ENCODE assay signal across 14 cellular contexts in genomic region chr15:90478981-90479481, GRCh38. TPM values are rescaled to one million over a fixed set of nuclear protein-coding genes. Genes with fewer than 3 reads are reported as not detected.
DNase-seq lines count a peak whose midpoint lies in the region; ATAC-seq and TF ChIP-seq lines count a peak whose summit lies in the region.
"Had no signal": no experiment of that assay in that cellular context is flagged by ENCODE, and none has a peak within 500 bp of the region (broad histone marks: within the 10 kb centered on the region; RNA-seq: fewer than 3 reads in every experiment).

No MANE protein-coding gene starts in this region.

- DNase-seq in stimulated activated CD4-positive, alpha-beta T cell treated with anti-CD3 and anti-CD28 coated beads, Interleukin-4, amount 100 ng/mL, for 24 hours = peak; percentile 23
- DNase-seq in stimulated activated CD4-positive, alpha-beta T cell treated with anti-CD3 and anti-CD28 coated beads, Interleukin-4, amount 100 ng/mL, for 4 hours = no peak
- peak; percentile 49 for DNase-seq in RPMI7951 (ENCODE audit: low read depth)
- peak; percentile 37 to 57 for DNase-seq in foreskin keratinocyte
- DNase-seq in NCI-H1092 treated with DMSO at 0.1 percent for 48 hours (lab: John Stamatoyannopoulos, UW) = no peak
- DNase-seq: CD8-positive, alpha-beta T cell; NCI-H1694 treated with DMSO at 0.1 percent for 48 hours; nucleus accumbens; RPMI8226; WERI-Rb-1 had no signal

- ATAC-seq in foreskin keratinocyte (peak; percentile 45), GM18868 (IDR thresholded peaks at IDR 0.05; ENCODE audit: unreplicated experiment) (no peak), esophagus mucosa (no peak), GM21423 (IDR thresholded peaks at IDR 0.05; ENCODE audit: unreplicated experiment) (no peak)
- ATAC-seq: CD8-positive, alpha-beta T cell had no signal

- TF ChIP-seq CTCF in foreskin keratinocyte (conservative IDR thresholded peaks at IDR 0.05) = no peak

- no peaks in the 10 kb centered on the region for H3K27me3 ChIP-seq in foreskin keratinocyte
- H3K27me3 ChIP-seq: vagina had no signal

- peaks cover 17% of the 10 kb centered on the region for H3K4me1 ChIP-seq in foreskin keratinocyte

- H3K27ac ChIP-seq in foreskin keratinocyte = no peak overlapping the region
- H3K27ac ChIP-seq: vagina, WERI-Rb-1 had no signal

RNA-seq across cellular contexts. Expression of gene CRTC3, which starts 50.7 kb away (rescaled TPM):
- total RNA-seq in RPMI7951 (2014; rRNA removed; shearing (Covaris generic)) = 10.5 and 10.7 TPM in 2 replicates
- total RNA-seq in foreskin keratinocyte (12.4 and 12.5 TPM in 2 replicates), esophagus mucosa (13.0 TPM)
- polyA plus RNA-seq in foreskin keratinocyte = 4.7 and 5.5 TPM in 2 replicates

Comparison
In these comparisons a context has a peak if more than half of its experiments do, and no peak if none do; other contexts are left out.
1. DNase-seq: peak in stimulated activated CD4-positive, alpha-beta T cell treated with anti-CD3 and anti-CD28 coated beads, Interleukin-4, amount 100 ng/mL, for 24 hours (single experiment), RPMI7951 (single experiment) and foreskin keratinocyte (2 of 2); none in stimulated activated CD4-positive, alpha-beta T cell treated with anti-CD3 and anti-CD28 coated beads, Interleukin-4, amount 100 ng/mL, for 4 hours (0 of 2) and NCI-H1092 treated with DMSO at 0.1 percent for 48 hours (single experiment).